14 cellular contexts compared by ENCODE assay signal in genomic region chr17:78785011-78785662, GRCh38. TPM values are rescaled to one million over a fixed set of nuclear protein-coding genes. Genes with fewer than 3 reads are reported as not detected.
DNase-seq lines count a peak whose midpoint lies in the region; ATAC-seq and TF ChIP-seq lines count a peak whose summit lies in the region.
"Had no signal": no experiment of that assay in that cellular context is flagged by ENCODE, and none has a peak within 500 bp of the region (broad histone marks: within the 10 kb centered on the region; RNA-seq: fewer than 3 reads in every experiment).

No MANE protein-coding gene starts in this region.

- H3K9ac ChIP-seq in skeletal muscle tissue (ENCODE audit: low read depth in 1 of 3, low read length in 3 of 3) = no peak overlapping the region

- H3K36me3 Mint-ChIP-seq in activated CD4-positive, alpha-beta T cell treated with anti-CD3 and anti-CD28 coated beads, Interleukin-2, amount 10 ng/mL, durations not matched to agents 7 days and 5 days (ENCODE audit: low read depth) = peaks cover 15% of the 10 kb centered on the region
- peaks cover 8% of the 10 kb centered on the region for H3K36me3 Mint-ChIP-seq in T-cell
- peaks cover 5% of the 10 kb centered on the region for H3K36me3 Mint-ChIP-seq in chondrocyte (ENCODE audit: low read depth)

- no peaks in the 10 kb centered on the region for H3K27me3 Mint-ChIP-seq in activated CD4-positive, alpha-beta T cell treated with anti-CD3 and anti-CD28 coated beads, Interleukin-2, amount 10 ng/mL, durations not matched to agents 7 days and 5 days
- H3K27me3 Mint-ChIP-seq in T-cell = no peaks in the 10 kb centered on the region
- no peaks in the 10 kb centered on the region for H3K27me3 Mint-ChIP-seq in chondrocyte (ENCODE audit: low read depth)

- POLR2A ChIA-PET in activated CD4-positive, alpha-beta T cell treated with anti-CD3 and anti-CD28 coated beads, Interleukin-2, amount 10 ng/mL, durations not matched to agents 7 days and 5 days (lab: Charles Lee) = no interaction called here
- POLR2A ChIA-PET in T-cell (lab: Charles Lee) = interaction anchor here (0.6 to 1.1 kb wide), 6 partner anchors 9 to 122 kb away, joined by 3 to 9 read pairs (median 4); no protein-coding TSS in a partner anchor

- H3K9me3 ChIP-seq in skeletal muscle tissue (ENCODE audit: control insufficient read depth in 3 of 3, low read length in 3 of 3) = no peaks in the 10 kb centered on the region
- H3K9me3 ChIP-seq: adrenal gland had no signal

- no peaks in the 10 kb centered on the region for H3K27me3 ChIP-seq in skeletal muscle tissue (ENCODE audit: control insufficient read depth in 3 of 3, insufficient read depth in 3 of 3, low read length in 3 of 3)
- H3K27me3 ChIP-seq: adrenal gland had no signal

- H3K9me3 Mint-ChIP-seq in activated CD4-positive, alpha-beta T cell treated with anti-CD3 and anti-CD28 coated beads, Interleukin-2, amount 10 ng/mL, durations not matched to agents 7 days and 5 days = no peaks in the 10 kb centered on the region
- H3K9me3 Mint-ChIP-seq in T-cell = no peaks in the 10 kb centered on the region
- H3K9me3 Mint-ChIP-seq in chondrocyte (ENCODE audit: low read depth) = no peaks in the 10 kb centered on the region

- peak overlapping the region; percentile 60 for H3K27ac ChIP-seq in skeletal muscle tissue (ENCODE audit: low read depth, low read length)
- H3K27ac ChIP-seq: epithelial cell of prostate had no signal

- H3K4me3 ChIP-seq in skeletal muscle tissue (ENCODE audit: low read length in 3 of 3) = no peak overlapping the region
- H3K4me3 ChIP-seq: adrenal gland, GM12878 had no signal

- CTCF ChIA-PET in activated CD4-positive, alpha-beta T cell treated with anti-CD3 and anti-CD28 coated beads, Interleukin-2, amount 10 ng/mL, durations not matched to agents 7 days and 5 days (lab: Charles Lee) = interaction anchor here (0.7 to 1.6 kb wide), 12 partner anchors 8 to 42 kb away, joined by 3 to 10 read pairs (median 3); no protein-coding TSS in a partner anchor
- CTCF ChIA-PET in T-cell (lab: Charles Lee) = interaction anchor here (0.7 to 2.0 kb wide), 12 partner anchors 10 to 77 kb away, joined by 3 to 6 read pairs (median 4); no protein-coding TSS in a partner anchor

- DNase-seq in activated CD4-positive, alpha-beta T cell treated with anti-CD3 and anti-CD28 coated beads, Interleukin-2, amount 10 ng/mL, durations not matched to agents 7 days and 5 days = peak; percentile 42
- no peak for DNase-seq in activated CD4-positive, alpha-beta T cell treated with anti-CD3 and anti-CD28 coated beads, Interleukin-2, amount 50 U/mL, for 48 hours
- DNase-seq in T-cell (no peak), chondrocyte (ENCODE audit: low spot score) (peak; percentile 19), KG1 (lab: John Stamatoyannopoulos, UW) (no peak), NCI-H1694 treated with DMSO at 0.1 percent for 48 hours (lab: John Stamatoyannopoulos, UW) (no peak)
- DNase-seq: IMR-90, NCI-H226, SIG-M5 had no signal

- ATAC-seq in T-cell (replicated peaks in 1 of 4) (no peak), HG02678 (IDR thresholded peaks at IDR 0.05; ENCODE audit: unreplicated experiment) (no peak)
- ATAC-seq: GM12878 had no signal

- peaks cover 61% of the 10 kb centered on the region for H3K4me1 Mint-ChIP-seq in activated CD4-positive, alpha-beta T cell treated with anti-CD3 and anti-CD28 coated beads, Interleukin-2, amount 10 ng/mL, durations not matched to agents 7 days and 5 days
- H3K4me1 Mint-ChIP-seq in T-cell (peaks cover 61 to 70% (median 66%) of the 10 kb centered on the region in 3 donors), chondrocyte (ENCODE audit: low read depth) (peaks cover 24% of the 10 kb centered on the region)

- H3K36me3 ChIP-seq in skeletal muscle tissue (ENCODE audit: control insufficient read depth in 3 of 3, insufficient read depth in 3 of 3, low read length in 3 of 3) = no peaks in the 10 kb centered on the region
- H3K36me3 ChIP-seq: adrenal gland had no signal

- peak overlapping the region; percentile 69 for H3K27ac Mint-ChIP-seq in activated CD4-positive, alpha-beta T cell treated with anti-CD3 and anti-CD28 coated beads, Interleukin-2, amount 10 ng/mL, durations not matched to agents 7 days and 5 days
- H3K27ac Mint-ChIP-seq in T-cell = peak overlapping the region; percentile 80 to 90
- H3K27ac Mint-ChIP-seq in chondrocyte (ENCODE audit: unreplicated experiment) = no peak overlapping the region

- peak overlapping the region; percentile 33 for H3K4me3 Mint-ChIP-seq in activated CD4-positive, alpha-beta T cell treated with anti-CD3 and anti-CD28 coated beads, Interleukin-2, amount 10 ng/mL, durations not matched to agents 7 days and 5 days
- peak overlapping the region; percentile 49 to 97 (median 68) for H3K4me3 Mint-ChIP-seq in T-cell
- H3K4me3 Mint-ChIP-seq in chondrocyte (ENCODE audit: unreplicated experiment) = no peak overlapping the region

- TF ChIP-seq CTCF in chondrocyte (IDR thresholded peaks at IDR 0.05) = no peak

- H3K4me1 ChIP-seq in skeletal muscle tissue (ENCODE audit: control insufficient read depth in 3 of 3, insufficient read depth in 3 of 3, low read length in 3 of 3) = peaks cover 11 to 38% (median 30%) of the 10 kb centered on the region in 3 donors

RNA-seq across cellular contexts. Expression of gene CYTH1, which starts 3.1 kb away (rescaled TPM):
- 100 to 1,000 TPM; 244 to 251 TPM for total RNA-seq in activated CD4-positive, alpha-beta T cell treated with anti-CD3 and anti-CD28 coated beads, Interleukin-2, amount 10 ng/mL, durations not matched to agents 7 days and 5 days
- total RNA-seq in T-cell (100 to 1,000 TPM; 357 to 509 (median 372) TPM), chondrocyte (79.2 to 155 TPM (median 80.8 TPM) in 3 replicates), skeletal muscle tissue (17.7 TPM)

RNA-seq across cellular contexts. Expression of gene USP36, which starts 55.5 kb away (rescaled TPM):
- total RNA-seq in activated CD4-positive, alpha-beta T cell treated with anti-CD3 and anti-CD28 coated beads, Interleukin-2, amount 10 ng/mL, durations not matched to agents 7 days and 5 days = 10 to 100 TPM; 79.0 to 92.9 TPM
- 100 to 1,000 TPM; 132 to 487 (median 143) TPM for total RNA-seq in T-cell
- 45.1 to 51.2 TPM (median 49.6 TPM) in 3 replicates for total RNA-seq in chondrocyte
- total RNA-seq in skeletal muscle tissue = 25.6 TPM

Comparison
In these comparisons a context has a peak if more than half of its experiments do, and no peak if none do; other contexts are left out.
1. DNase-seq: peak in activated CD4-positive, alpha-beta T cell treated with anti-CD3 and anti-CD28 coated beads, Interleukin-2, amount 10 ng/mL, durations not matched to agents 7 days and 5 days (single experiment) and chondrocyte (single experiment); none in activated CD4-positive, alpha-beta T cell treated with anti-CD3 and anti-CD28 coated beads, Interleukin-2, amount 50 U/mL, for 48 hours (0 of 2), T-cell (0 of 34), KG1 (single experiment) and NCI-H1694 treated with DMSO at 0.1 percent for 48 hours (single experiment).